Comparison of ENCODE assay signal across 1 cellular context in genomic region chr6:6004147-6004995, GRCh38.
TF ChIP-seq lines count a peak whose summit lies in the region.

No MANE protein-coding gene starts in this region.

TF ChIP-seq in HEK293, 187 proteins besides CTCF, POLR2A, EP300 and RAD21 (continued from another document and continues in another):
- TF ChIP-seq, protein P1, sequence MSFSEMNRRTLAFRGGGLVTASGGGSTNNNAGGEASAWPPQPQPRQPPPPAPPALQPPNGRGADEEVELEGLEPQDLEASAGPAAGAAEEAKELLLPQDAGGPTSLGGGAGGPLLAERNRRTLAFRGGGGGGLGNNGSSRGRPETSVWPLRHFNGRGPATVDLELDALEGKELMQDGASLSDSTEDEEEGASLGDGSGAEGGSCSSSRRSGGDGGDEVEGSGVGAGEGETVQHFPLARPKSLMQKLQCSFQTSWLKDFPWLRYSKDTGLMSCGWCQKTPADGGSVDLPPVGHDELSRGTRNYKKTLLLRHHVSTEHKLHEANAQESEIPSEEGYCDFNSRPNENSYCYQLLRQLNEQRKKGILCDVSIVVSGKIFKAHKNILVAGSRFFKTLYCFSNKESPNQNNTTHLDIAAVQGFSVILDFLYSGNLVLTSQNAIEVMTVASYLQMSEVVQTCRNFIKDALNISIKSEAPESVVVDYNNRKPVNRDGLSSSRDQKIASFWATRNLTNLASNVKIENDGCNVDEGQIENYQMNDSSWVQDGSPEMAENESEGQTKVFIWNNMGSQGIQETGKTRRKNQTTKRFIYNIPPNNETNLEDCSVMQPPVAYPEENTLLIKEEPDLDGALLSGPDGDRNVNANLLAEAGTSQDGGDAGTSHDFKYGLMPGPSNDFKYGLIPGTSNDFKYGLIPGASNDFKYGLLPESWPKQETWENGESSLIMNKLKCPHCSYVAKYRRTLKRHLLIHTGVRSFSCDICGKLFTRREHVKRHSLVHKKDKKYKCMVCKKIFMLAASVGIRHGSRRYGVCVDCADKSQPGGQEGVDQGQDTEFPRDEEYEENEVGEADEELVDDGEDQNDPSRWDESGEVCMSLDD (tag by site-specific recombination; IDR thresholded peaks at IDR 0.05), result no peak
- TF ChIP-seq, protein P2, sequence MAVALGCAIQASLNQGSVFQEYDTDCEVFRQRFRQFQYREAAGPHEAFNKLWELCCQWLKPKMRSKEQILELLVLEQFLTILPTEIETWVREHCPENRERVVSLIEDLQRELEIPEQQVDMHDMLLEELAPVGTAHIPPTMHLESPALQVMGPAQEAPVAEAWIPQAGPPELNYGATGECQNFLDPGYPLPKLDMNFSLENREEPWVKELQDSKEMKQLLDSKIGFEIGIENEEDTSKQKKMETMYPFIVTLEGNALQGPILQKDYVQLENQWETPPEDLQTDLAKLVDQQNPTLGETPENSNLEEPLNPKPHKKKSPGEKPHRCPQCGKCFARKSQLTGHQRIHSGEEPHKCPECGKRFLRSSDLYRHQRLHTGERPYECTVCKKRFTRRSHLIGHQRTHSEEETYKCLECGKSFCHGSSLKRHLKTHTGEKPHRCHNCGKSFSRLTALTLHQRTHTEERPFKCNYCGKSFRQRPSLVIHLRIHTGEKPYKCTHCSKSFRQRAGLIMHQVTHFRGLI (tag by site-specific recombination; IDR thresholded peaks at IDR 0.05), result no peak
- TF ChIP-seq, protein P3, sequence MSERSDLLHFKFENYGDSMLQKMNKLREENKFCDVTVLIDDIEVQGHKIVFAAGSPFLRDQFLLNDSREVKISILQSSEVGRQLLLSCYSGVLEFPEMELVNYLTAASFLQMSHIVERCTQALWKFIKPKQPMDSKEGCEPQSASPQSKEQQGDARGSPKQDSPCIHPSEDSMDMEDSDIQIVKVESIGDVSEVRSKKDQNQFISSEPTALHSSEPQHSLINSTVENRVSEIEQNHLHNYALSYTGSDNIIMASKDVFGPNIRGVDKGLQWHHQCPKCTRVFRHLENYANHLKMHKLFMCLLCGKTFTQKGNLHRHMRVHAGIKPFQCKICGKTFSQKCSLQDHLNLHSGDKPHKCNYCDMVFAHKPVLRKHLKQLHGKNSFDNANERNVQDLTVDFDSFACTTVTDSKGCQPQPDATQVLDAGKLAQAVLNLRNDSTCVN (tag by site-specific recombination; optimal IDR thresholded peaks at IDR 0.05), result peak; percentile 36
- TF ChIP-seq OSR2 (tag by site-specific recombination; IDR thresholded peaks at IDR 0.05) (no peak), ZNF132 (tag by site-specific recombination; IDR thresholded peaks at IDR 0.05; ENCODE audit: borderline replicate concordance) (no peak), ZNF341 (tag by site-specific recombination; IDR thresholded peaks at IDR 0.05; ENCODE audit: low read depth) (0 out of 2 replicates have a peak, but pooled peaks have one; percentile 18), REST (tag by site-specific recombination; IDR thresholded peaks at IDR 0.05) (peak; percentile 87), SALL2 (tag by site-specific recombination; IDR thresholded peaks at IDR 0.05; ENCODE audit: borderline replicate concordance) (no peak), GLIS1 (tag by site-specific recombination; IDR thresholded peaks at IDR 0.05) (peak; percentile 26; the same call in 1 of the 2 replicates), BCL11A (tag by site-specific recombination; IDR thresholded peaks at IDR 0.05; ENCODE audit: low read depth) (peak; percentile 18; the same call in 1 of the 2 replicates), ZNF146 (tag by site-specific recombination; IDR thresholded peaks at IDR 0.05) (peak; percentile 19; the same call in 1 of the 2 replicates), PRDM1 (tag by site-specific recombination; IDR thresholded peaks at IDR 0.05) (no peak), ZNF366 (tag by site-specific recombination; conservative IDR thresholded peaks at IDR 0.05) (0 out of 2 replicates have a peak, but pooled peaks have one; percentile 16), ZNF423 (tag by site-specific recombination; IDR thresholded peaks at IDR 0.05) (no peak), ZNF580 (tag by site-specific recombination; IDR thresholded peaks at IDR 0.05) (0 out of 2 replicates have a peak, but pooled peaks have one; percentile 50), REPIN1 (tag by site-specific recombination; IDR thresholded peaks at IDR 0.05; ENCODE audit: low read depth) (no peak), KLF1 (tag by site-specific recombination; IDR thresholded peaks at IDR 0.05) (no peak), KLF16 (tag by site-specific recombination; IDR thresholded peaks at IDR 0.05) (peak; percentile 16; the same call in 1 of the 2 replicates), KLF8 (tag by site-specific recombination; IDR thresholded peaks at IDR 0.05) (no peak), ZFP69B (tag by site-specific recombination; IDR thresholded peaks at IDR 0.05) (0 out of 2 replicates have a peak, but pooled peaks have one; percentile 17), ZBTB20 (tag by site-specific recombination; IDR thresholded peaks at IDR 0.05) (peak; percentile 67; the same call in 1 of the 2 replicates), ZBTB17 (tag by site-specific recombination; IDR thresholded peaks at IDR 0.05) (peak; percentile 21; the same call in 1 of the 2 replicates), MYNN (tag by site-specific recombination; IDR thresholded peaks at IDR 0.05; ENCODE audit: borderline replicate concordance) (no peak), KLF10 (tag by site-specific recombination; IDR thresholded peaks at IDR 0.05) (peak; percentile 94), ZNF24 (tag by site-specific recombination; IDR thresholded peaks at IDR 0.05) (peak; percentile 99), ZNF404 (tag by site-specific recombination; IDR thresholded peaks at IDR 0.05) (no peak), ZBTB8A (tag by site-specific recombination; IDR thresholded peaks at IDR 0.05) (0 out of 2 replicates have a peak, but pooled peaks have one; percentile 30), ZNF791 (tag by site-specific recombination; IDR thresholded peaks at IDR 0.05) (no peak)
- TF ChIP-seq, protein P4, sequence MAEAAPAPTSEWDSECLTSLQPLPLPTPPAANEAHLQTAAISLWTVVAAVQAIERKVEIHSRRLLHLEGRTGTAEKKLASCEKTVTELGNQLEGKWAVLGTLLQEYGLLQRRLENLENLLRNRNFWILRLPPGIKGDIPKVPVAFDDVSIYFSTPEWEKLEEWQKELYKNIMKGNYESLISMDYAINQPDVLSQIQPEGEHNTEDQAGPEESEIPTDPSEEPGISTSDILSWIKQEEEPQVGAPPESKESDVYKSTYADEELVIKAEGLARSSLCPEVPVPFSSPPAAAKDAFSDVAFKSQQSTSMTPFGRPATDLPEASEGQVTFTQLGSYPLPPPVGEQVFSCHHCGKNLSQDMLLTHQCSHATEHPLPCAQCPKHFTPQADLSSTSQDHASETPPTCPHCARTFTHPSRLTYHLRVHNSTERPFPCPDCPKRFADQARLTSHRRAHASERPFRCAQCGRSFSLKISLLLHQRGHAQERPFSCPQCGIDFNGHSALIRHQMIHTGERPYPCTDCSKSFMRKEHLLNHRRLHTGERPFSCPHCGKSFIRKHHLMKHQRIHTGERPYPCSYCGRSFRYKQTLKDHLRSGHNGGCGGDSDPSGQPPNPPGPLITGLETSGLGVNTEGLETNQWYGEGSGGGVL (tag by site-specific recombination; IDR thresholded peaks at IDR 0.05), result peak; percentile 58
- TF ChIP-seq, protein P5, sequence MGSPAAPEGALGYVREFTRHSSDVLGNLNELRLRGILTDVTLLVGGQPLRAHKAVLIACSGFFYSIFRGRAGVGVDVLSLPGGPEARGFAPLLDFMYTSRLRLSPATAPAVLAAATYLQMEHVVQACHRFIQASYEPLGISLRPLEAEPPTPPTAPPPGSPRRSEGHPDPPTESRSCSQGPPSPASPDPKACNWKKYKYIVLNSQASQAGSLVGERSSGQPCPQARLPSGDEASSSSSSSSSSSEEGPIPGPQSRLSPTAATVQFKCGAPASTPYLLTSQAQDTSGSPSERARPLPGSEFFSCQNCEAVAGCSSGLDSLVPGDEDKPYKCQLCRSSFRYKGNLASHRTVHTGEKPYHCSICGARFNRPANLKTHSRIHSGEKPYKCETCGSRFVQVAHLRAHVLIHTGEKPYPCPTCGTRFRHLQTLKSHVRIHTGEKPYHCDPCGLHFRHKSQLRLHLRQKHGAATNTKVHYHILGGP (tag by site-specific recombination; IDR thresholded peaks at IDR 0.05), result no peak
- TF ChIP-seq, protein P6, sequence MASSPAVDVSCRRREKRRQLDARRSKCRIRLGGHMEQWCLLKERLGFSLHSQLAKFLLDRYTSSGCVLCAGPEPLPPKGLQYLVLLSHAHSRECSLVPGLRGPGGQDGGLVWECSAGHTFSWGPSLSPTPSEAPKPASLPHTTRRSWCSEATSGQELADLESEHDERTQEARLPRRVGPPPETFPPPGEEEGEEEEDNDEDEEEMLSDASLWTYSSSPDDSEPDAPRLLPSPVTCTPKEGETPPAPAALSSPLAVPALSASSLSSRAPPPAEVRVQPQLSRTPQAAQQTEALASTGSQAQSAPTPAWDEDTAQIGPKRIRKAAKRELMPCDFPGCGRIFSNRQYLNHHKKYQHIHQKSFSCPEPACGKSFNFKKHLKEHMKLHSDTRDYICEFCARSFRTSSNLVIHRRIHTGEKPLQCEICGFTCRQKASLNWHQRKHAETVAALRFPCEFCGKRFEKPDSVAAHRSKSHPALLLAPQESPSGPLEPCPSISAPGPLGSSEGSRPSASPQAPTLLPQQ (tag by site-specific recombination; IDR thresholded peaks at IDR 0.05), result peak; percentile 37; the same call in 1 of the 2 replicates
- TF ChIP-seq, protein P7, sequence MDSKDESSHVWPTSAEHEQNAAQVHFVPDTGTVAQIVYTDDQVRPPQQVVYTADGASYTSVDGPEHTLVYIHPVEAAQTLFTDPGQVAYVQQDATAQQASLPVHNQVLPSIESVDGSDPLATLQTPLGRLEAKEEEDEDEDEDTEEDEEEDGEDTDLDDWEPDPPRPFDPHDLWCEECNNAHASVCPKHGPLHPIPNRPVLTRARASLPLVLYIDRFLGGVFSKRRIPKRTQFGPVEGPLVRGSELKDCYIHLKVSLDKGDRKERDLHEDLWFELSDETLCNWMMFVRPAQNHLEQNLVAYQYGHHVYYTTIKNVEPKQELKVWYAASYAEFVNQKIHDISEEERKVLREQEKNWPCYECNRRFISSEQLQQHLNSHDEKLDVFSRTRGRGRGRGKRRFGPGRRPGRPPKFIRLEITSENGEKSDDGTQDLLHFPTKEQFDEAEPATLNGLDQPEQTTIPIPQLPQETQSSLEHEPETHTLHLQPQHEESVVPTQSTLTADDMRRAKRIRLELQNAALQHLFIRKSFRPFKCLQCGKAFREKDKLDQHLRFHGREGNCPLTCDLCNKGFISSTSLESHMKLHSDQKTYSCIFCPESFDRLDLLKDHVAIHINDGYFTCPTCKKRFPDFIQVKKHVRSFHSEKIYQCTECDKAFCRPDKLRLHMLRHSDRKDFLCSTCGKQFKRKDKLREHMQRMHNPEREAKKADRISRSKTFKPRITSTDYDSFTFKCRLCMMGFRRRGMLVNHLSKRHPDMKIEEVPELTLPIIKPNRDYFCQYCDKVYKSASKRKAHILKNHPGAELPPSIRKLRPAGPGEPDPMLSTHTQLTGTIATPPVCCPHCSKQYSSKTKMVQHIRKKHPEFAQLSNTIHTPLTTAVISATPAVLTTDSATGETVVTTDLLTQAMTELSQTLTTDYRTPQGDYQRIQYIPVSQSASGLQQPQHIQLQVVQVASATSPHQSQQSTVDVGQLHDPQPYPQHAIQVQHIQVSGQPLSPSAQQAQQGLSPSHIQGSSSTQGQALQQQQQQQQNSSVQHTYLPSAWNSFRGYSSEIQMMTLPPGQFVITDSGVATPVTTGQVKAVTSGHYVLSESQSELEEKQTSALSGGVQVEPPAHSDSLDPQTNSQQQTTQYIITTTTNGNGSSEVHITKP (tag by site-specific recombination; IDR thresholded peaks at IDR 0.05), result no peak
- TF ChIP-seq, protein P8, sequence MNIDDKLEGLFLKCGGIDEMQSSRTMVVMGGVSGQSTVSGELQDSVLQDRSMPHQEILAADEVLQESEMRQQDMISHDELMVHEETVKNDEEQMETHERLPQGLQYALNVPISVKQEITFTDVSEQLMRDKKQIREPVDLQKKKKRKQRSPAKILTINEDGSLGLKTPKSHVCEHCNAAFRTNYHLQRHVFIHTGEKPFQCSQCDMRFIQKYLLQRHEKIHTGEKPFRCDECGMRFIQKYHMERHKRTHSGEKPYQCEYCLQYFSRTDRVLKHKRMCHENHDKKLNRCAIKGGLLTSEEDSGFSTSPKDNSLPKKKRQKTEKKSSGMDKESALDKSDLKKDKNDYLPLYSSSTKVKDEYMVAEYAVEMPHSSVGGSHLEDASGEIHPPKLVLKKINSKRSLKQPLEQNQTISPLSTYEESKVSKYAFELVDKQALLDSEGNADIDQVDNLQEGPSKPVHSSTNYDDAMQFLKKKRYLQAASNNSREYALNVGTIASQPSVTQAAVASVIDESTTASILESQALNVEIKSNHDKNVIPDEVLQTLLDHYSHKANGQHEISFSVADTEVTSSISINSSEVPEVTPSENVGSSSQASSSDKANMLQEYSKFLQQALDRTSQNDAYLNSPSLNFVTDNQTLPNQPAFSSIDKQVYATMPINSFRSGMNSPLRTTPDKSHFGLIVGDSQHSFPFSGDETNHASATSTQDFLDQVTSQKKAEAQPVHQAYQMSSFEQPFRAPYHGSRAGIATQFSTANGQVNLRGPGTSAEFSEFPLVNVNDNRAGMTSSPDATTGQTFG (tag by site-specific recombination; IDR thresholded peaks at IDR 0.05; ENCODE audit: borderline replicate concordance), result no peak
- TF ChIP-seq, protein P9, sequence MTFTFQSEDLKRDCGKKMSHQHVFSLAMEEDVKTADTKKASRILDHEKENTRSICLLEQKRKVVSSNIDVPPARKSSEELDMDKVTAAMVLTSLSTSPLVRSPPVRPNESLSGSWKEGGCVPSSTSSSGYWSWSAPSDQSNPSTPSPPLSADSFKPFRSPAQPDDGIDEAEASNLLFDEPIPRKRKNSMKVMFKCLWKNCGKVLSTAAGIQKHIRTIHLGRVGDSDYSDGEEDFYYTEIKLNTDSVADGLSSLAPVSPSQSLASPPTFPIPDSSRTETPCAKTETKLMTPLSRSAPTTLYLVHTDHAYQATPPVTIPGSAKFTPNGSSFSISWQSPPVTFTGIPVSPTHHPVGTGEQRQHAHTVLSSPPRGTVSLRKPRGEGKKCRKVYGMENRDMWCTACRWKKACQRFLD (tag by site-specific recombination; IDR thresholded peaks at IDR 0.05), result no peak
